In the genomic region with DNA sequence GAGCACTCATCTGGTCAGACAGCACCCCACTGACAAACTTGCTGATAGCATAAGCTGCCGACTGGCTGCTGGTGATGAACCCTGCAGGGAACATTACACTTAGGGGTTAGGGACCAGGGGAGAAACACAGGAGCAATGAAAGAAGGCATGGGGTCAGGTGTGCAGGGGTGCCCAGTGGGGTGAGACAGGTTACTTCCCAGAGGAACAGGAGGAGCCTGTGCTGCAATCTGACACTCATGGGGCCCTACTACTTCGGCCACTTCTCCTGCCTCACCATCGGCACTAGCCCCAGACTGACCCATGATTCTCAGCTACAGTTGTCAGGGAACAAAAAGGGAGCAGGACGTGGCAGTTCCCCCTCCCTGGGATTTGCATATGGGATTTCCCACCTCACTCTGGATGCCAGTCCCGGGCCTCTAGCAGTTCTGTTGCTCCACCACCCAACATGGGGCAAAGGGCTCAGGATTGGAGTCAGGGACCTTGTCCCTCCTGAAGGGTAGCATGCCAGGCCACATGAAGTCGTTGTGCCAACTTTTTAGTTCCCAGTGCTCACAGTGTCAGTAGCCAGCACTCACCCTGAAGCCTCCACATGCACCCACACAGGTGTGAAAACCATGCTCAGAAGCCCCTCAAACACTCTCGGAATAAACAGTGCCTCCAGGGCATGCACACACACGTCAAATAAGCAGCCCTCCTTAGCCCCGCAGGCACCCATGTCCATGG, we compare ENCODE assay signal across 1 cellular context.
TF ChIP-seq lines count a peak whose summit lies in the region.

No MANE protein-coding gene starts in this region.

TF ChIP-seq in IMR-90, 13 proteins besides CTCF, POLR2A, EP300 and RAD21:
- TF ChIP-seq NFE2L2 (IDR thresholded peaks at IDR 0.05; ENCODE audit: low read depth, low read length) (no peak), BHLHE40 (IDR thresholded peaks at IDR 0.05; ENCODE audit: low read depth, low read length) (no peak), RFX5 (IDR thresholded peaks at IDR 0.05; ENCODE audit: low read depth, low read length) (no peak), FOS (IDR thresholded peaks at IDR 0.05; ENCODE audit: low read depth, low read length) (no peak), MAFK (IDR thresholded peaks at IDR 0.05; ENCODE audit: low read depth, low read length) (no peak), MAZ (IDR thresholded peaks at IDR 0.05; ENCODE audit: borderline replicate concordance, low read depth, low read length) (no peak), RCOR1 (IDR thresholded peaks at IDR 0.05; ENCODE audit: insufficient replicate concordance, low read length) (no peak), USF2 (IDR thresholded peaks at IDR 0.05; ENCODE audit: low read depth, low read length) (no peak), CEBPB (IDR thresholded peaks at IDR 0.05; ENCODE audit: low read depth, low read length) (no peak), SMC3 (IDR thresholded peaks at IDR 0.05; ENCODE audit: low read depth, low read length) (no peak), CHD1 (IDR thresholded peaks at IDR 0.05; ENCODE audit: low read depth, low read length) (no peak), MXI1 (IDR thresholded peaks at IDR 0.05; ENCODE audit: borderline replicate concordance, low read depth, low read length) (no peak)
- TF ChIP-seq, protein P1, sequence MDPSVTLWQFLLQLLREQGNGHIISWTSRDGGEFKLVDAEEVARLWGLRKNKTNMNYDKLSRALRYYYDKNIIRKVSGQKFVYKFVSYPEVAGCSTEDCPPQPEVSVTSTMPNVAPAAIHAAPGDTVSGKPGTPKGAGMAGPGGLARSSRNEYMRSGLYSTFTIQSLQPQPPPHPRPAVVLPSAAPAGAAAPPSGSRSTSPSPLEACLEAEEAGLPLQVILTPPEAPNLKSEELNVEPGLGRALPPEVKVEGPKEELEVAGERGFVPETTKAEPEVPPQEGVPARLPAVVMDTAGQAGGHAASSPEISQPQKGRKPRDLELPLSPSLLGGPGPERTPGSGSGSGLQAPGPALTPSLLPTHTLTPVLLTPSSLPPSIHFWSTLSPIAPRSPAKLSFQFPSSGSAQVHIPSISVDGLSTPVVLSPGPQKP (IDR thresholded peaks at IDR 0.05; ENCODE audit: borderline replicate concordance, low read depth, low read length) = no peak
